Comparison of ENCODE assay signal across 19 cellular contexts in genomic region chr13:30456290-30456689, GRCh38. TPM values are rescaled to one million over a fixed set of nuclear protein-coding genes. Genes with fewer than 3 reads are reported as not detected.
DNase-seq lines count a peak whose midpoint lies in the region; ATAC-seq, FAIRE-seq and TF ChIP-seq lines count a peak whose summit lies in the region.
"Had no signal": no experiment of that assay in that cellular context is flagged by ENCODE, and none has a peak within 500 bp of the region (broad histone marks: within the 10 kb centered on the region; RNA-seq: fewer than 3 reads in every experiment).

No MANE protein-coding gene starts in this region.

- CTCF ChIA-PET in CD4-positive, alpha-beta T cell (lab: Charles Lee): no interaction called here
- CTCF ChIA-PET in PC-3 (lab: Charles Lee): no interaction called here

- H3K36me3 ChIP-seq in neural progenitor cell (peaks cover 13% of the 10 kb centered on the region), Peyer's patch (peaks cover 0 to 7% (median 0%) of the 10 kb centered on the region in 3 donors), PC-3 (ENCODE audit: low read depth, low read length) (peaks cover 14% of the 10 kb centered on the region; the same call in 1 of the 2 replicates)

- H3K79me2 ChIP-seq in neural progenitor cell (ENCODE audit: low read depth): peaks cover 8% of the 10 kb centered on the region
- no peaks in the 10 kb centered on the region for H3K79me2 ChIP-seq in PC-3 (ENCODE audit: low read length)

- peaks cover 52% of the 10 kb centered on the region for H3F3A ChIP-seq in neural progenitor cell (ENCODE audit: low read depth)
- no peaks in the 10 kb centered on the region for H3F3A ChIP-seq in PC-3 (ENCODE audit: low read length, unreplicated experiment)

- TF ChIP-seq POLR2A in Peyer's patch (IDR thresholded peaks at IDR 0.05): no peak

- peak; percentile 8 for FAIRE-seq in GM19239 (lab: Jason Lieb, UNC)

- peak overlapping the region; percentile 61 for H3K27ac Mint-ChIP-seq in CD4-positive, alpha-beta T cell
- peak overlapping the region; percentile 32 for H3K27ac Mint-ChIP-seq in central memory CD8-positive, alpha-beta T cell (ENCODE audit: low read depth)
- peak overlapping the region; percentile 4 for H3K27ac Mint-ChIP-seq in neural progenitor cell

- POLR2A ChIA-PET in CD4-positive, alpha-beta T cell (lab: Charles Lee): no interaction called here
- POLR2A ChIA-PET in PC-3 (lab: Charles Lee; ENCODE audit: unreplicated experiment): no interaction called here

- H3K9me3 Mint-ChIP-seq in CD4-positive, alpha-beta T cell: no peaks in the 10 kb centered on the region
- no peaks in the 10 kb centered on the region for H3K9me3 Mint-ChIP-seq in central memory CD8-positive, alpha-beta T cell
- H3K9me3 Mint-ChIP-seq in neural progenitor cell: no peaks in the 10 kb centered on the region

- BruUV-seq in PC-3 (replicated peaks; lab: Mats Ljungman, UMichigan): no TSS peak

- no peak overlapping the region for H3K9ac ChIP-seq in neural progenitor cell
- H3K9ac ChIP-seq in PC-3 (ENCODE audit: low read length): no peak overlapping the region
- H3K9ac ChIP-seq: BLaER1 had no signal

- H3K4me2 ChIP-seq in neural progenitor cell (no peak overlapping the region), PC-3 (ENCODE audit: low read length) (no peak overlapping the region)
- H3K4me2 ChIP-seq: BLaER1 had no signal

- no peak for ATAC-seq in CD4-positive, alpha-beta T cell (ENCODE audit: poor library complexity)
- ATAC-seq in central memory CD8-positive, alpha-beta T cell (replicated peaks; ENCODE audit: extremely low read depth, poor library complexity, severe bottlenecking): no peak
- ATAC-seq in PC-3: no peak
- ATAC-seq: left colon; stimulated activated naive CD8-positive, alpha-beta T cell treated with anti-CD3 and anti-CD28 coated beads, Interleukin-15, Interleukin-2, amounts not matched to agents 100 U/mL and 50 U/mL, for 24 hours had no signal

- H3K4me3 ChIP-seq in neural progenitor cell (no peak overlapping the region), Peyer's patch (no peak overlapping the region), PC-3 (ENCODE audit: low read length) (no peak overlapping the region)
- H3K4me3 ChIP-seq: BLaER1 had no signal

- H2AFZ ChIP-seq in neural progenitor cell (replicated peaks) (no peak overlapping the region), PC-3 (ENCODE audit: low read length) (no peak overlapping the region)

- no peaks in the 10 kb centered on the region for H3K9me2 ChIP-seq in PC-3 (replicated peaks; ENCODE audit: low read length)

- H3K27me3 Mint-ChIP-seq in CD4-positive, alpha-beta T cell: no peaks in the 10 kb centered on the region
- H3K27me3 Mint-ChIP-seq in central memory CD8-positive, alpha-beta T cell: no peaks in the 10 kb centered on the region
- H3K27me3 Mint-ChIP-seq in neural progenitor cell (ENCODE audit: insufficient read depth, low read depth): peaks cover 2% of the 10 kb centered on the region

- peaks cover 29% of the 10 kb centered on the region for H3K36me3 Mint-ChIP-seq in CD4-positive, alpha-beta T cell (ENCODE audit: low read depth)
- peaks cover 19% of the 10 kb centered on the region for H3K36me3 Mint-ChIP-seq in central memory CD8-positive, alpha-beta T cell (ENCODE audit: insufficient read depth)
- H3K36me3 Mint-ChIP-seq in neural progenitor cell: peaks cover 6% of the 10 kb centered on the region

- H3K4me3 Mint-ChIP-seq in CD4-positive, alpha-beta T cell: no peak overlapping the region
- H3K4me3 Mint-ChIP-seq in central memory CD8-positive, alpha-beta T cell: no peak overlapping the region
- H3K4me3 Mint-ChIP-seq in neural progenitor cell: no peak overlapping the region

- H3K4me1 Mint-ChIP-seq in CD4-positive, alpha-beta T cell (ENCODE audit: low read depth): peaks cover 26% of the 10 kb centered on the region
- peaks cover 32% of the 10 kb centered on the region for H3K4me1 Mint-ChIP-seq in central memory CD8-positive, alpha-beta T cell
- H3K4me1 Mint-ChIP-seq in neural progenitor cell: peaks cover under 1% of the 10 kb centered on the region

- H4K20me1 ChIP-seq in neural progenitor cell (ENCODE audit: low read depth): peaks cover 13% of the 10 kb centered on the region
- no peaks in the 10 kb centered on the region for H4K20me1 ChIP-seq in PC-3 (ENCODE audit: low read length)

- no peak overlapping the region for H3K27ac ChIP-seq in CD4-positive, alpha-beta T cell (ENCODE audit: low read depth, low read length)
- H3K27ac ChIP-seq in neural progenitor cell (peak overlapping the region; percentile 71), Peyer's patch (no peak overlapping the region), PC-3 (ENCODE audit: low read length) (no peak overlapping the region)
- H3K27ac ChIP-seq: BLaER1 had no signal

- TF ChIP-seq CTCF in CD4-positive, alpha-beta T cell (IDR thresholded peaks at IDR 0.05): no peak
- no peak for TF ChIP-seq CTCF in neural progenitor cell (IDR thresholded peaks at IDR 0.05)
- no peak for TF ChIP-seq CTCF in Peyer's patch (IDR thresholded peaks at IDR 0.05)
- TF ChIP-seq CTCF in PC-3 (conservative IDR thresholded peaks at IDR 0.05; ENCODE audit: low read depth, low read length): no peak

- no peaks in the 10 kb centered on the region for H3K27me3 ChIP-seq in CD4-positive, alpha-beta T cell (ENCODE audit: control insufficient read depth, insufficient read depth, low read length)
- H3K27me3 ChIP-seq in neural progenitor cell (no peaks in the 10 kb centered on the region), Peyer's patch (no peaks in the 10 kb centered on the region), PC-3 (ENCODE audit: low read length) (no peaks in the 10 kb centered on the region)
- H3K27me3 ChIP-seq: BLaER1 had no signal

- intact Hi-C loops in CD4-positive, alpha-beta T cell (cut with DNase I, micrococcal nuclease): loop anchor here in 1 of 2 experiments (5.0 to 10.0 kb wide), 4 partner anchors 34 to 691 kb away; partner anchors contain the start of gene UBE2L5
- intact Hi-C loops in PC-3 (cut with micrococcal nuclease): loop anchor here (10.0 kb wide), 1 partner anchor 51 kb away; no protein-coding TSS in a partner anchor

- no peaks in the 10 kb centered on the region for H3K9me3 ChIP-seq in CD4-positive, alpha-beta T cell (ENCODE audit: control insufficient read depth, low read length)
- H3K9me3 ChIP-seq in neural progenitor cell (ENCODE audit: low read depth): no peaks in the 10 kb centered on the region
- H3K9me3 ChIP-seq in Peyer's patch: no peaks in the 10 kb centered on the region
- H3K9me3 ChIP-seq in PC-3 (ENCODE audit: low read length): no peaks in the 10 kb centered on the region
- H3K9me3 ChIP-seq: BLaER1 had no signal

- DNase-seq in CD4-positive, alpha-beta T cell: no peak
- no peak for DNase-seq in GM19239 (ENCODE audit: insufficient read length, low spot score)
- DNase-seq in central memory CD8-positive, alpha-beta T cell (ENCODE audit: low spot score in 2 of 2): no peak
- DNase-seq in neural progenitor cell (ENCODE audit: low spot score): no peak
- DNase-seq in germinal center (ENCODE audit: low spot score): no peak
- DNase-seq in Peyer's patch: no peak
- DNase-seq in PC-3: no peak
- DNase-seq: DND-41; H7; left colon; MM.1S; NCI-H2081 treated with DMSO at 0.1 percent for 48 hours; NCI-H69; posterior cingulate gyrus; stimulated activated naive CD8-positive, alpha-beta T cell treated with anti-CD3 and anti-CD28 coated beads, Interleukin-15, Interleukin-2, amounts not matched to agents 100 U/mL and 50 U/mL, for 24 hours had no signal

- H3K4me1 ChIP-seq in neural progenitor cell (no peaks in the 10 kb centered on the region), Peyer's patch (no peaks in the 10 kb centered on the region), PC-3 (ENCODE audit: insufficient read depth, low read length) (no peaks in the 10 kb centered on the region)

RNA-seq across cellular contexts. Expression of gene HMGB1, which starts 9.4 kb away (rescaled TPM):
- total RNA-seq in CD4-positive, alpha-beta T cell: 100 to 1,000 TPM; 448 to 465 TPM
- total RNA-seq in neural progenitor cell (ENCODE audit: low replicate concordance) (886 and 1,493 TPM in 2 replicates), Peyer's patch (100 to 1,000 TPM in 3 of 4 donors, 10 to 100 TPM in 1; 93.5 to 280 (median 154) TPM), PC-3 (2014; rRNA removed) (497 and 567 TPM in 2 replicates)

RNA-seq across cellular contexts. Expression of gene UBE2L5, which starts 34.0 kb away (rescaled TPM):
- total RNA-seq in CD4-positive, alpha-beta T cell: under 1 TPM in 1 of 2 experiments, not detected in 1; 0.11 TPM
- total RNA-seq in neural progenitor cell (ENCODE audit: low replicate concordance) (not detected in 2 replicates), Peyer's patch (not detected), PC-3 (2014; rRNA removed) (not detected in 2 replicates)
- total RNA-seq: dermis microvascular lymphatic vessel endothelial cell, fibroblast of lung, H7, left colon, mononuclear cell had no signal

Comparison
In these comparisons a context has a peak if more than half of its experiments do, and no peak if none do; other contexts are left out.
1. H3K27ac Mint-ChIP-seq: peak in every context shown above with its lines; median percentile 61 in CD4-positive, alpha-beta T cell; 32 in central memory CD8-positive, alpha-beta T cell; 4 in neural progenitor cell.